In the genomic region with DNA sequence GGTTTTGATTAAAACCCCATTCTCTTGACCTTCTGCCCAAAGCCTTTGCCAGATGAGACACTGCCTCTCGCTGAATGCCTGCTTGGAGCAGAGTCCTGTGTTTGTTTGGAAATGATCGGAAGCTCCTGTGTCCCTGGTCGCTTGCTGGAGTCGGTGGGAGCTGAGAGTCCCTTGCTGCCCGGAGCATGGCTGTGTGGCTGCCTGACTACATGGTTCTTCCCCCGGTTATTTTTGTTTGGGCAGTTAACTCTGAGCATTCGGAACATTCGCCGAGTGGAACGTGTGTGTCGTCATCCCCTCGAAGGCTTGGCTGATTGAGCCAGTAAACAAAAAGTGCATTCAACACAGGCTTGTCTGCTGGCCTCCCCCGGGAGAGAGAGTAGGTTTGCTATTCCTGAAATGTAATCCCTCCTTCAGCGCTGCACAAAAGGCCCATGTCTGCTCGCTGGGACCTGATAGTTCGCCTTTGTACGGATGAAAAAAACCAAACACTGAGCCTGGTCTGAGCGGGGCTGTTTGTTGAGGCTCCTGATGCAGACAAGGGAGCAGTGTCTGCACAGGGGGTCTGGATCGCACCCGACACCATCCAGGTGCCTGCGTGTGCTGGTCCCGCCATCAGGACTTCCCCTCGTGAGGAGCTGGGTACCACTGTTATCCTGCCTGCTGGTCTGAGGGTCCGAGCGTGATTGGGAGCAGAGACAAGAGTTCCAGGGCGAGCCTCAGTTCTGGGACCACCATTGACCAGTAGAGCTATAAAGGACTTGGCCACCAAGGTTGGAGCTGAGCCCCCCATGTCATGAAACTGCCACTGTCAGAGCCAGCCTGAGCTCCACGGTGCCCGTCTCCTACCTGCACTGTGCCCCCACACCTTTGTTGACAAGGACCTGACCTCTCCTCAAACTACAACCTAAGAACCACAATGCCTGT, we compare ENCODE assay signal across 11 cellular contexts.
DNase-seq lines count a peak whose midpoint lies in the region; ATAC-seq and TF ChIP-seq lines count a peak whose summit lies in the region.
"Had no signal": no experiment of that assay in that cellular context is flagged by ENCODE, and none has a peak within 500 bp of the region (broad histone marks: within the 10 kb centered on the region; RNA-seq: fewer than 3 reads in every experiment).

No MANE protein-coding gene starts in this region.

- H3K36me3 ChIP-seq in HAP-1 (replicated peaks) (no peaks in the 10 kb centered on the region), Peyer's patch (no peaks in the 10 kb centered on the region)
- H3K36me3 ChIP-seq: transverse colon had no signal

- CTCF ChIA-PET in activated CD4-positive, alpha-beta T cell treated with anti-CD3 and anti-CD28 coated beads for 36 hours (lab: Charles Lee): interaction anchor here (0.6 kb wide), 1 partner anchor 16 kb away, joined by 3 read pairs; no protein-coding TSS in a partner anchor

- no peak for TF ChIP-seq CTCF in Peyer's patch (IDR thresholded peaks at IDR 0.05)

- peak overlapping the region in 2 of 4 donors; percentile 11 to 25 for H3K27ac ChIP-seq in Peyer's patch
- H3K27ac ChIP-seq: foreskin keratinocyte had no signal

- in situ Hi-C loops in HAP-1 (cut with MboI; ENCODE audit: low sequenced_read_pairs): no loop called here

- peaks cover 4% of the 10 kb centered on the region for H3K27me3 Mint-ChIP-seq in activated CD4-positive, alpha-beta T cell treated with anti-CD3 and anti-CD28 coated beads for 36 hours
- H3K27me3 Mint-ChIP-seq in immature natural killer cell (ENCODE audit: low read depth in 3 of 3): peaks cover 1 to 12% (median 6%) of the 10 kb centered on the region in 3 donors

- TF ChIP-seq POLR2A in Peyer's patch (IDR thresholded peaks at IDR 0.05): no peak

- POLR2A ChIA-PET in activated CD4-positive, alpha-beta T cell treated with anti-CD3 and anti-CD28 coated beads for 36 hours (lab: Charles Lee): no interaction called here

- H3K4me1 ChIP-seq in HAP-1 (peaks cover 33% of the 10 kb centered on the region), Peyer's patch (peaks cover 0 to 11% (median 0%) of the 10 kb centered on the region in 4 donors)
- H3K4me1 ChIP-seq: foreskin keratinocyte had no signal

- H3K9me3 Mint-ChIP-seq in activated CD4-positive, alpha-beta T cell treated with anti-CD3 and anti-CD28 coated beads for 36 hours (ENCODE audit: low read depth): no peaks in the 10 kb centered on the region
- no peaks in the 10 kb centered on the region for H3K9me3 Mint-ChIP-seq in immature natural killer cell

- no peak for ATAC-seq in activated CD4-positive, alpha-beta T cell treated with anti-CD3 and anti-CD28 coated beads for 36 hours
- ATAC-seq: foreskin keratinocyte had no signal

- no peak overlapping the region for H3K27ac Mint-ChIP-seq in activated CD4-positive, alpha-beta T cell treated with anti-CD3 and anti-CD28 coated beads for 36 hours
- H3K27ac Mint-ChIP-seq in immature natural killer cell: no peak overlapping the region

- H3K27me3 ChIP-seq in HAP-1 (ENCODE audit: low read depth) (no peaks in the 10 kb centered on the region), Peyer's patch (no peaks in the 10 kb centered on the region)
- H3K27me3 ChIP-seq: foreskin keratinocyte, transverse colon had no signal

- H3K4me3 ChIP-seq in HAP-1 (no peak overlapping the region), Peyer's patch (no peak overlapping the region)
- H3K4me3 ChIP-seq: transverse colon had no signal

- intact Hi-C loops in activated CD4-positive, alpha-beta T cell treated with anti-CD3 and anti-CD28 coated beads for 36 hours (cut with DNase I, micrococcal nuclease): no loop called here

- H3K9me3 ChIP-seq in HAP-1 (no peaks in the 10 kb centered on the region), Peyer's patch (no peaks in the 10 kb centered on the region)
- H3K9me3 ChIP-seq: transverse colon had no signal

- H3K4me1 Mint-ChIP-seq in activated CD4-positive, alpha-beta T cell treated with anti-CD3 and anti-CD28 coated beads for 36 hours: no peaks in the 10 kb centered on the region
- H3K4me1 Mint-ChIP-seq in immature natural killer cell: no peaks in the 10 kb centered on the region

- DNase-seq in HAP-1 (ENCODE audit: low spot score in 2 of 2) (peak; percentile 79 to 84), astrocyte of the hippocampus (ENCODE audit: low read depth, low spot score) (peak; percentile 77), hippocampal formation (lab: John Stamatoyannopoulos, UW) (peak; percentile 80 to 83), putamen (ENCODE audit: low spot score) (peak; percentile 92), mesenteric fat pad (ENCODE audit: low spot score) (no peak), immature natural killer cell (no peak), Peyer's patch (no peak)
- no peak for DNase-seq in activated CD4-positive, alpha-beta T cell treated with anti-CD3 and anti-CD28 coated beads for 36 hours
- DNase-seq: activated effector memory CD4-positive, alpha-beta T cell treated with anti-CD3 and anti-CD28 coated beads, Interleukin-2, amount 50 U/mL, for 16 hours; foreskin keratinocyte; transverse colon had no signal

- H3K4me3 Mint-ChIP-seq in activated CD4-positive, alpha-beta T cell treated with anti-CD3 and anti-CD28 coated beads for 36 hours: no peak overlapping the region
- no peak overlapping the region for H3K4me3 Mint-ChIP-seq in immature natural killer cell

- no peaks in the 10 kb centered on the region for H3K36me3 Mint-ChIP-seq in activated CD4-positive, alpha-beta T cell treated with anti-CD3 and anti-CD28 coated beads for 36 hours (ENCODE audit: low read depth)
- H3K36me3 Mint-ChIP-seq in immature natural killer cell: no peaks in the 10 kb centered on the region

Comparison
In these comparisons a context has a peak if more than half of its experiments do, and no peak if none do; other contexts are left out.
1. DNase-seq: peak in HAP-1 (2 of 2), astrocyte of the hippocampus (single experiment), hippocampal formation (2 of 2) and putamen (single experiment); none in mesenteric fat pad (single experiment), activated CD4-positive, alpha-beta T cell treated with anti-CD3 and anti-CD28 coated beads for 36 hours (single experiment), immature natural killer cell (0 of 3) and Peyer's patch (0 of 3).